Comparison of ENCODE assay signal across 8 cellular contexts in the genomic region with DNA sequence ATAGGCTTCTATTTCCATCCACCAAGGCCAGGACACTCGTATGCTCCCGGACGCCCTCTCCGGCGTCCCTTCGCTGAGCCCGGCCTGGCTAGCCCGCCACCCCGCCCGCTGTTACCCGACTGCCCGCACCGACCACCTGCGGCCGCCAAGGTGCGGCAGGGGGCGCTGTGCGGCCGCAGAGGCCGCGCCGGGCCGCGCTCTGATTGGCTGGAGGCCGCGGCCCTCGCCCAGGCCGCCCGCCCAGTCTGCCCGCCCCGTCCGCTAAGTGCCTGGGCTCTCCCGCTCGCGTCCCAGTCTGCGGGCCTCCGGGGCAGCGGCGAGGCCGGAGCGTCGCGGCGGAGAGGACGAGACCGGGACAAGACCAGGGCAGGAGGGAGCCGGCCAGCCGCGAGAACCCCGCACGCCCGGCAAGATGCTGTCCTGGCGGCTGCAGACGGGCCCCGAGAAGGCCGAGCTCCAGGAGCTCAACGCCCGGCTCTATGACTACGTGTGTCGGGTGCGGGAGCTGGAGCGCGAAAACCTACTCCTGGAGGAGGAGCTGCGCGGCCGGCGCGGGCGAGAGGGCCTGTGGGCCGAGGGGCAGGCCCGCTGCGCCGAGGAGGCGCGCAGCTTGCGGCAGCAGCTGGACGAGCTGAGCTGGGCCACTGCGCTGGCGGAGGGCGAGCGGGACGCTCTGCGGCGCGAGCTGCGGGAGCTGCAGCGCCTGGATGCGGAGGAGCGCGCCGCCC. TPM values are rescaled to one million over a fixed set of nuclear protein-coding genes. Genes with fewer than 3 reads are reported as not detected.
A peak's percentile ranks its signal among the peaks of the same experiment; 100 is the strongest.
DNase-seq lines count a peak whose midpoint lies in the region; ATAC-seq and TF ChIP-seq lines count a peak whose summit lies in the region.

A gene with protein sequence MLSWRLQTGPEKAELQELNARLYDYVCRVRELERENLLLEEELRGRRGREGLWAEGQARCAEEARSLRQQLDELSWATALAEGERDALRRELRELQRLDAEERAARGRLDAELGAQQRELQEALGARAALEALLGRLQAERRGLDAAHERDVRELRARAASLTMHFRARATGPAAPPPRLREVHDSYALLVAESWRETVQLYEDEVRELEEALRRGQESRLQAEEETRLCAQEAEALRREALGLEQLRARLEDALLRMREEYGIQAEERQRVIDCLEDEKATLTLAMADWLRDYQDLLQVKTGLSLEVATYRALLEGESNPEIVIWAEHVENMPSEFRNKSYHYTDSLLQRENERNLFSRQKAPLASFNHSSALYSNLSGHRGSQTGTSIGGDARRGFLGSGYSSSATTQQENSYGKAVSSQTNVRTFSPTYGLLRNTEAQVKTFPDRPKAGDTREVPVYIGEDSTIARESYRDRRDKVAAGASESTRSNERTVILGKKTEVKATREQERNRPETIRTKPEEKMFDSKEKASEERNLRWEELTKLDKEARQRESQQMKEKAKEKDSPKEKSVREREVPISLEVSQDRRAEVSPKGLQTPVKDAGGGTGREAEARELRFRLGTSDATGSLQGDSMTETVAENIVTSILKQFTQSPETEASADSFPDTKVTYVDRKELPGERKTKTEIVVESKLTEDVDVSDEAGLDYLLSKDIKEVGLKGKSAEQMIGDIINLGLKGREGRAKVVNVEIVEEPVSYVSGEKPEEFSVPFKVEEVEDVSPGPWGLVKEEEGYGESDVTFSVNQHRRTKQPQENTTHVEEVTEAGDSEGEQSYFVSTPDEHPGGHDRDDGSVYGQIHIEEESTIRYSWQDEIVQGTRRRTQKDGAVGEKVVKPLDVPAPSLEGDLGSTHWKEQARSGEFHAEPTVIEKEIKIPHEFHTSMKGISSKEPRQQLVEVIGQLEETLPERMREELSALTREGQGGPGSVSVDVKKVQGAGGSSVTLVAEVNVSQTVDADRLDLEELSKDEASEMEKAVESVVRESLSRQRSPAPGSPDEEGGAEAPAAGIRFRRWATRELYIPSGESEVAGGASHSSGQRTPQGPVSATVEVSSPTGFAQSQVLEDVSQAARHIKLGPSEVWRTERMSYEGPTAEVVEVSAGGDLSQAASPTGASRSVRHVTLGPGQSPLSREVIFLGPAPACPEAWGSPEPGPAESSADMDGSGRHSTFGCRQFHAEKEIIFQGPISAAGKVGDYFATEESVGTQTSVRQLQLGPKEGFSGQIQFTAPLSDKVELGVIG (N-terminal part only) (plus strand): TSS at position 293 of the 728 bp plus-strand sequence. CDS start 120 bp downstream, at position 413.

- peak within 1 kb of the TSS; percentile 40 for H3K4me3 Mint-ChIP-seq in activated naive CD8-positive, alpha-beta T cell

- H3K4me3 ChIP-seq in neutrophil (ENCODE audit: low read depth in 1 of 2, low read length in 1 of 2) = peak within 1 kb of the TSS; percentile 49 to 54

- DNase-seq in NCI-H460 (ENCODE audit: extremely low read depth, low read depth) (peak; percentile 85), head of caudate nucleus (peak; percentile 43 to 91 (median 80)), cortex of kidney (lab: John Stamatoyannopoulos, UW) (no peak)

- intact Hi-C loops in head of caudate nucleus (cut with DNase I) = loop anchor here (5.0 kb wide), 1 partner anchor 107 kb away; no protein-coding TSS in a partner anchor

- peak within 1 kb of the TSS; percentile 50 for H3K27ac ChIP-seq in C4-2B
- H3K27ac ChIP-seq in neutrophil = no peak within 1 kb of the TSS

- H3K36me3 Mint-ChIP-seq in activated naive CD8-positive, alpha-beta T cell = no peaks in the 10 kb centered on the region

- H3K27ac Mint-ChIP-seq in activated naive CD8-positive, alpha-beta T cell = no peak within 1 kb of the TSS

- H3K9me3 Mint-ChIP-seq in activated naive CD8-positive, alpha-beta T cell (ENCODE audit: low read depth) = no peaks in the 10 kb centered on the region

- TF ChIP-seq CTCF in C4-2B (conservative IDR thresholded peaks at IDR 0.05) (peak; percentile 96), neutrophil (IDR thresholded peaks at IDR 0.05) (peak; percentile 40)

- peaks cover 13% of the 10 kb centered on the region for H3K4me1 Mint-ChIP-seq in activated naive CD8-positive, alpha-beta T cell (ENCODE audit: low read depth)

- no peaks in the 10 kb centered on the region for H3K9me3 ChIP-seq in neutrophil

- peaks cover 99% of the 10 kb centered on the region for H3K27me3 ChIP-seq in neutrophil

- no peaks in the 10 kb centered on the region for H3K36me3 ChIP-seq in neutrophil

- peaks cover 8 to 29% of the 10 kb centered on the region in 2 experiments for H3K4me1 ChIP-seq in neutrophil (ENCODE audit: control insufficient read depth in 1 of 2, insufficient read depth in 1 of 2, low read depth in 1 of 2, low read length in 1 of 2)

- peaks cover 31% of the 10 kb centered on the region for H3K27me3 Mint-ChIP-seq in activated naive CD8-positive, alpha-beta T cell

- ATAC-seq in GM19035 (IDR thresholded peaks at IDR 0.05; ENCODE audit: unreplicated experiment) (peak; percentile 75), HG03135 (IDR thresholded peaks at IDR 0.05; ENCODE audit: unreplicated experiment) (peak; percentile 59)

RNA-seq across cellular contexts. Expression of the gene that starts here (rescaled TPM):
- 12.1 and 15.1 TPM in 2 replicates for total RNA-seq in NCI-H460 (2014; rRNA removed; shearing (Covaris generic))
- 21.6 and 30.7 TPM in 2 replicates for polyA plus RNA-seq in NCI-H460 (2014; cell fraction: nucleus; rRNA removed)
